In the genomic region with DNA sequence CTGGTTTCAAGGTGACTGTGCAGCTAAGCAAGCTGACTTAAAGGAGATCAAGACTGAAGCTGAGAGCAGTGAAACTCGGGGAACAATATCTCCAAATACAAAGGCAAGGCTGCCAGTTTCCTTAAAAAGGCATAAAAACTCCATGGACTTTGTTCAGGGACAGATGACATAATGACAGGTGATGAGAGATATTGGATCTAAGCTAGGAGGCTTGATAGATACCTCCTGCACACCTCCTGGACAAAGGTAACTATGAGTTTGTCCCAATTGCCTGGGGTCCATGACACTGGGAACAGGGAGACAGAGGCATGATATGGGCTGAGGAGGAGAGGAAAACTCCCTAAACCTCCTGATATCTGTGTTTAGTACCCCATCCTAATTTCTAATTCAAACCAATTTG, we compare ENCODE assay signal across 21 cellular contexts.
"Had no signal": no experiment of that assay in that cellular context is flagged by ENCODE, and none has a peak within 500 bp of the region (broad histone marks: within the 10 kb centered on the region; RNA-seq: fewer than 3 reads in every experiment).

No MANE protein-coding gene starts in this region.

- H3K36me3 ChIP-seq: esophagus squamous epithelium, gastrocnemius medialis, heart right ventricle, left ventricle myocardium inferior had no signal

- H3K9me3 ChIP-seq: esophagus squamous epithelium, gastrocnemius medialis, heart right ventricle, left ventricle myocardium inferior, mucosa of descending colon had no signal

- H3K27ac ChIP-seq: coronary artery, dorsolateral prefrontal cortex, esophagus squamous epithelium, gastrocnemius medialis, heart right ventricle, left ventricle myocardium inferior had no signal

- H3K27ac Mint-ChIP-seq: memory B cell, mesothelial cell of epicardium had no signal

- H3K4me3 ChIP-seq: coronary artery, dorsolateral prefrontal cortex, esophagus squamous epithelium, gastrocnemius medialis, heart right ventricle, left ventricle myocardium inferior, lung, mucosa of descending colon had no signal

- H3K4me1 ChIP-seq: esophagus squamous epithelium, gastrocnemius medialis, heart right ventricle, left ventricle myocardium inferior had no signal

- DNase-seq: dermis blood vessel endothelial cell; dorsolateral prefrontal cortex; effector CD4-positive, alpha-beta T cell; effector memory CD4-positive, alpha-beta T cell; esophagus squamous epithelium; foreskin fibroblast; foreskin melanocyte; gastrocnemius medialis; glutamatergic neuron; head of caudate nucleus; heart right ventricle; hippocampal formation; left cardiac atrium; left ventricle myocardium inferior; mammary epithelial cell; mucosa of descending colon; naive B cell had no signal

- H3K9me3 Mint-ChIP-seq: memory B cell, mesothelial cell of epicardium, naive B cell had no signal

- ATAC-seq: gastrocnemius medialis, heart right ventricle, left cardiac atrium, mucosa of descending colon had no signal

- H3K27me3 ChIP-seq: esophagus squamous epithelium, gastrocnemius medialis had no signal

- H3K36me3 Mint-ChIP-seq: memory B cell, mesothelial cell of epicardium, naive B cell had no signal
